24 cellular contexts compared by ENCODE assay signal in genomic region chr1:113617438-113618141, GRCh38.
DNase-seq lines count a peak whose midpoint lies in the region; ATAC-seq, FAIRE-seq and TF ChIP-seq lines count a peak whose summit lies in the region.
"Had no signal": no experiment of that assay in that cellular context is flagged by ENCODE, and none has a peak within 500 bp of the region (broad histone marks: within the 10 kb centered on the region; RNA-seq: fewer than 3 reads in every experiment).

No MANE protein-coding gene starts in this region.

- no peaks in the 10 kb centered on the region for H3K9me3 ChIP-seq in left ventricle myocardium inferior (replicated peaks)
- no peaks in the 10 kb centered on the region for H3K9me3 ChIP-seq in astrocyte (ENCODE audit: insufficient read depth, low read depth, low read length)
- no peaks in the 10 kb centered on the region for H3K9me3 ChIP-seq in upper lobe of right lung
- no peaks in the 10 kb centered on the region for H3K9me3 ChIP-seq in SJCRH30 (replicated peaks)
- no peaks in the 10 kb centered on the region for H3K9me3 ChIP-seq in body of pancreas
- H3K9me3 ChIP-seq: BLaER1 treated with 17β-estradiol and CSF1 and Interleukin-3, amounts not matched to agents 10 nM and 100 nM; prostate gland had no signal

- no peak overlapping the region for H3K4me2 ChIP-seq in astrocyte (ENCODE audit: low read length)
- H3K4me2 ChIP-seq: BLaER1 treated with 17β-estradiol and CSF1 and Interleukin-3, amounts not matched to agents 10 nM and 100 nM; smooth muscle cell had no signal

- ATAC-seq in Right ventricle myocardium superior (ENCODE audit: poor library complexity) (peak; percentile 55), upper lobe of right lung (peak; percentile 84), GM21367 (IDR thresholded peaks at IDR 0.05; ENCODE audit: unreplicated experiment) (no peak), body of pancreas (no peak)
- ATAC-seq: effector memory CD8-positive, alpha-beta T cell had no signal

- H3K27me3 Mint-ChIP-seq in astrocyte (ENCODE audit: low read depth, unreplicated experiment): no peaks in the 10 kb centered on the region
- H3K27me3 Mint-ChIP-seq: activated CD4-positive, alpha-beta T cell treated with anti-CD3 and anti-CD28 coated beads, Interleukin-2, amount 10 ng/mL, durations not matched to agents 7 days and 5 days had no signal

- H3K27me3 ChIP-seq in left ventricle myocardium inferior (ENCODE audit: low read depth) (no peaks in the 10 kb centered on the region), astrocyte (ENCODE audit: insufficient read depth, low read length) (no peaks in the 10 kb centered on the region), upper lobe of right lung (no peaks in the 10 kb centered on the region), SJCRH30 (no peaks in the 10 kb centered on the region), body of pancreas (no peaks in the 10 kb centered on the region)
- H3K27me3 ChIP-seq: BLaER1 treated with 17β-estradiol and CSF1 and Interleukin-3, amounts not matched to agents 10 nM and 100 nM had no signal

- H3K4me3 Mint-ChIP-seq in astrocyte (ENCODE audit: unreplicated experiment): no peak overlapping the region
- H3K4me3 Mint-ChIP-seq: activated CD4-positive, alpha-beta T cell treated with anti-CD3 and anti-CD28 coated beads, Interleukin-2, amount 10 ng/mL, durations not matched to agents 7 days and 5 days; effector memory CD8-positive, alpha-beta T cell; neural crest cell had no signal

- peaks cover 3% of the 10 kb centered on the region for H3K36me3 Mint-ChIP-seq in astrocyte (ENCODE audit: low read depth, unreplicated experiment)

- no peak overlapping the region for H3K4me3 ChIP-seq in left ventricle myocardium inferior
- H3K4me3 ChIP-seq in astrocyte (ENCODE audit: insufficient read depth, low read depth, low read length): no peak overlapping the region
- no peak overlapping the region for H3K4me3 ChIP-seq in fibroblast of villous mesenchyme (ENCODE audit: low read depth, low read length)
- H3K4me3 ChIP-seq in upper lobe of right lung: no peak overlapping the region
- H3K4me3 ChIP-seq in SJCRH30: no peak overlapping the region
- H3K4me3 ChIP-seq in body of pancreas: no peak overlapping the region
- H3K4me3 ChIP-seq: BLaER1 treated with 17β-estradiol and CSF1 and Interleukin-3, amounts not matched to agents 10 nM and 100 nM; prostate gland; smooth muscle cell had no signal

- intact Hi-C loops in Right ventricle myocardium superior (cut with DNase I) (no loop called here), left ventricle myocardium inferior (cut with micrococcal nuclease) (no loop called here), upper lobe of right lung (cut with DNase I) (no loop called here), body of pancreas (cut with DNase I) (no loop called here)

- no peak overlapping the region for H3K27ac Mint-ChIP-seq in astrocyte (ENCODE audit: unreplicated experiment)
- H3K27ac Mint-ChIP-seq: activated CD4-positive, alpha-beta T cell treated with anti-CD3 and anti-CD28 coated beads, Interleukin-2, amount 10 ng/mL, durations not matched to agents 7 days and 5 days; effector memory CD8-positive, alpha-beta T cell had no signal

- no peak for TF ChIP-seq CTCF in left ventricle myocardium inferior (IDR thresholded peaks at IDR 0.05; ENCODE audit: borderline replicate concordance)
- TF ChIP-seq CTCF in astrocyte (IDR thresholded peaks at IDR 0.05; ENCODE audit: insufficient read depth, low read depth, low read length): no peak
- TF ChIP-seq CTCF in fibroblast of villous mesenchyme (IDR thresholded peaks at IDR 0.05; ENCODE audit: insufficient read depth, low read depth, low read length): no peak
- no peak for TF ChIP-seq CTCF in upper lobe of right lung (IDR thresholded peaks at IDR 0.05)
- no peak for TF ChIP-seq CTCF in body of pancreas (IDR thresholded peaks at IDR 0.05)

- FAIRE-seq in astrocyte (lab: Jason Lieb, UNC): no peak
- FAIRE-seq: GM19239, H54 had no signal

- H3K4me1 Mint-ChIP-seq in astrocyte (ENCODE audit: low read depth, unreplicated experiment): peaks cover 36% of the 10 kb centered on the region
- H3K4me1 Mint-ChIP-seq: activated CD4-positive, alpha-beta T cell treated with anti-CD3 and anti-CD28 coated beads, Interleukin-2, amount 10 ng/mL, durations not matched to agents 7 days and 5 days; neural crest cell had no signal

- DNase-seq in Right ventricle myocardium superior: no peak
- DNase-seq in left ventricle myocardium inferior: no peak
- DNase-seq in astrocyte (ENCODE audit: low read depth): peak; percentile 39
- DNase-seq in fibroblast of villous mesenchyme (ENCODE audit: low read depth): peak; percentile 8
- no peak for DNase-seq in upper lobe of right lung
- no peak for DNase-seq in SJCRH30
- DNase-seq in body of pancreas: no peak
- DNase-seq: activated CD4-positive, alpha-beta T cell treated with anti-CD3 and anti-CD28 coated beads, Interleukin-2, amount 10 ng/mL, durations not matched to agents 7 days and 5 days; activated effector memory CD4-positive, alpha-beta T cell treated with anti-CD3 and anti-CD28 coated beads, Interleukin-2, amount 50 U/mL, for 16 hours; Calu3; effector memory CD8-positive, alpha-beta T cell; GDM1; MM.1S; NCI-H187; NCI-H345; RPMI8226; stimulated activated CD4-positive, alpha-beta T cell treated with anti-CD3 and anti-CD28 coated beads, Interleukin-4, amount 100 ng/mL, for 1 hour had no signal

- H3K36me3 ChIP-seq in left ventricle myocardium inferior (peaks cover 12% of the 10 kb centered on the region), astrocyte (ENCODE audit: insufficient read depth, low read length) (no peaks in the 10 kb centered on the region), upper lobe of right lung (peaks cover 22% of the 10 kb centered on the region), SJCRH30 (0 out of 2 replicates have a peak, but pooled peaks cover 2% of the 10 kb centered on the region), body of pancreas (replicated peaks in 1 of 2; ENCODE audit: insufficient read depth in 1 of 2, low read depth in 2 of 2) (no peaks in the 10 kb centered on the region)
- H3K36me3 ChIP-seq: prostate gland had no signal

- no peaks in the 10 kb centered on the region for H3K9me3 Mint-ChIP-seq in astrocyte (ENCODE audit: unreplicated experiment)
- H3K9me3 Mint-ChIP-seq: activated CD4-positive, alpha-beta T cell treated with anti-CD3 and anti-CD28 coated beads, Interleukin-2, amount 10 ng/mL, durations not matched to agents 7 days and 5 days; effector memory CD8-positive, alpha-beta T cell; neural crest cell had no signal

- H3K79me2 ChIP-seq in astrocyte (ENCODE audit: insufficient read depth, low read length): no peaks in the 10 kb centered on the region

- H3K4me1 ChIP-seq in left ventricle myocardium inferior (peaks cover 18% of the 10 kb centered on the region), astrocyte (ENCODE audit: insufficient read depth, low read length) (peaks cover 5% of the 10 kb centered on the region), upper lobe of right lung (no peaks in the 10 kb centered on the region), SJCRH30 (no peaks in the 10 kb centered on the region), body of pancreas (peaks cover 11% of the 10 kb centered on the region)
- H3K4me1 ChIP-seq: prostate gland had no signal

- no peaks in the 10 kb centered on the region for H4K20me1 ChIP-seq in astrocyte (ENCODE audit: insufficient read depth, low read length)
- H4K20me1 ChIP-seq: BLaER1 treated with 17β-estradiol and CSF1 and Interleukin-3, amounts not matched to agents 10 nM and 100 nM had no signal

- WGBS in body of pancreas, 2 donors: 66 to 83% methylated on average over 4 of the region's 4 CpGs

- H3K9ac ChIP-seq in astrocyte (ENCODE audit: low read length): no peak overlapping the region
- H3K9ac ChIP-seq: BLaER1 treated with 17β-estradiol and CSF1 and Interleukin-3, amounts not matched to agents 10 nM and 100 nM had no signal

- no peak for TF ChIP-seq POLR2A in body of pancreas (IDR thresholded peaks at IDR 0.05)

- H3K27ac ChIP-seq in left ventricle myocardium inferior (replicated peaks): no peak overlapping the region
- H3K27ac ChIP-seq in astrocyte (ENCODE audit: low read depth, low read length): no peak overlapping the region
- H3K27ac ChIP-seq in upper lobe of right lung: no peak overlapping the region
- no peak overlapping the region for H3K27ac ChIP-seq in SJCRH30
- H3K27ac ChIP-seq in body of pancreas: no peak overlapping the region
- H3K27ac ChIP-seq: BLaER1 treated with 17β-estradiol and CSF1 and Interleukin-3, amounts not matched to agents 10 nM and 100 nM; prostate gland had no signal

- H2AFZ ChIP-seq in astrocyte (ENCODE audit: low read depth, low read length): no peak overlapping the region

Comparison
In these comparisons a context has a peak if more than half of its experiments do, and no peak if none do; other contexts are left out.
1. ATAC-seq: peak in Right ventricle myocardium superior (single experiment) and upper lobe of right lung (single experiment); none in GM21367 (single experiment) and body of pancreas (single experiment).
2. DNase-seq: peak in astrocyte (single experiment) and fibroblast of villous mesenchyme (single experiment); none in Right ventricle myocardium superior (single experiment), left ventricle myocardium inferior (single experiment), upper lobe of right lung (single experiment), SJCRH30 (0 of 2) and body of pancreas (0 of 4).